ENCODE assay signal across 8 cellular contexts in genomic region chr19:46990998-46991676, GRCh38. TPM values are rescaled to one million over a fixed set of nuclear protein-coding genes. Genes with fewer than 3 reads are reported as not detected.
A peak's percentile ranks its signal among the peaks of the same experiment; 100 is the strongest.
DNase-seq lines count a peak whose midpoint lies in the region; ATAC-seq and TF ChIP-seq lines count a peak whose summit lies in the region.

No MANE protein-coding gene starts in this region.

- no peak overlapping the region for H3K4me3 Mint-ChIP-seq in activated CD4-positive, alpha-beta T cell treated with anti-CD3 and anti-CD28 coated beads for 36 hours

- no peaks in the 10 kb centered on the region for H3K27me3 Mint-ChIP-seq in activated CD4-positive, alpha-beta T cell treated with anti-CD3 and anti-CD28 coated beads for 36 hours

- CTCF ChIA-PET in activated CD4-positive, alpha-beta T cell treated with anti-CD3 and anti-CD28 coated beads for 36 hours (lab: Charles Lee), result interaction anchor here (0.7 to 2.6 kb wide), 16 partner anchors 11 to 236 kb away, joined by 3 to 16 read pairs (median 4); no protein-coding TSS in a partner anchor

- H3K4me1 Mint-ChIP-seq in activated CD4-positive, alpha-beta T cell treated with anti-CD3 and anti-CD28 coated beads for 36 hours, result peaks cover 10% of the 10 kb centered on the region

- in situ Hi-C loops in GM13976 (cut with MboI; ENCODE audit: low sequenced_read_pairs, unreplicated experiment), result loop anchor here (10.0 to 25.0 kb wide), 2 partner anchors 136 to 229 kb away; partner anchors contain the start of gene AP2S1

- no peak overlapping the region for H3K27ac ChIP-seq in 22Rv1

- TF ChIP-seq CTCF in 22Rv1 (IDR thresholded peaks at IDR 0.05), result peak; percentile 68
- TF ChIP-seq CTCF in GM13976 (IDR thresholded peaks at IDR 0.05; ENCODE audit: borderline replicate concordance, control extremely low read depth, extremely low read depth, insufficient read depth, missing control alignments), result peak; percentile 65

- POLR2A ChIA-PET in activated CD4-positive, alpha-beta T cell treated with anti-CD3 and anti-CD28 coated beads for 36 hours (lab: Charles Lee), result interaction anchor here (0.5 to 0.6 kb wide), 2 partner anchors 110 to 221 kb away, joined by 3 to 7 read pairs; no protein-coding TSS in a partner anchor

- intact Hi-C loops in activated CD4-positive, alpha-beta T cell treated with anti-CD3 and anti-CD28 coated beads for 36 hours (cut with DNase I, micrococcal nuclease), result loop anchor here (1.0 to 10.0 kb wide), 4 partner anchors 64 to 236 kb away; no protein-coding TSS in a partner anchor

- DNase-seq in GM13976 (ENCODE audit: low spot score), result peak; percentile 76
- DNase-seq in NCI-H345 (lab: John Stamatoyannopoulos, UW), result peak; percentile 50
- DNase-seq in activated CD4-positive, alpha-beta T cell treated with anti-CD3 and anti-CD28 coated beads for 36 hours, result peak; percentile 82
- DNase-seq in dedifferentiated amniotic fluid mesenchymal stem cell (ENCODE audit: extremely low spot score), result peak; percentile 83
- DNase-seq in left kidney (ENCODE audit: low read depth, low spot score), result peak; percentile 92
- peak; percentile 56 to 59 for DNase-seq in stimulated activated CD4-positive, alpha-beta T cell treated with anti-CD3 and anti-CD28 coated beads, Interleukin-2, amount 100 ng/mL, for 48 hours
- DNase-seq in GF-D8 (lab: John Stamatoyannopoulos, UW), result no peak

- peak; percentile 87 for ATAC-seq in activated CD4-positive, alpha-beta T cell treated with anti-CD3 and anti-CD28 coated beads for 36 hours

- H3K36me3 Mint-ChIP-seq in activated CD4-positive, alpha-beta T cell treated with anti-CD3 and anti-CD28 coated beads for 36 hours (ENCODE audit: low read depth), result peaks cover 13% of the 10 kb centered on the region

- H3K9me3 Mint-ChIP-seq in activated CD4-positive, alpha-beta T cell treated with anti-CD3 and anti-CD28 coated beads for 36 hours (ENCODE audit: low read depth), result no peaks in the 10 kb centered on the region

- H3K27ac Mint-ChIP-seq in activated CD4-positive, alpha-beta T cell treated with anti-CD3 and anti-CD28 coated beads for 36 hours, result peak overlapping the region; percentile 13

RNA-seq across cellular contexts. Expression of gene NPAS1, which starts 28.5 kb away (rescaled TPM):
- under 1 TPM in 1 of 2 experiments, not detected in 1; 0.50 TPM for total RNA-seq in activated CD4-positive, alpha-beta T cell treated with anti-CD3 and anti-CD28 coated beads for 36 hours

RNA-seq across cellular contexts. Expression of gene TMEM160, which starts 57.3 kb away (rescaled TPM):
- 10 to 100 TPM; 16.3 to 52.7 TPM for total RNA-seq in activated CD4-positive, alpha-beta T cell treated with anti-CD3 and anti-CD28 coated beads for 36 hours
